20 cellular contexts compared by ENCODE assay signal in the genomic region with DNA sequence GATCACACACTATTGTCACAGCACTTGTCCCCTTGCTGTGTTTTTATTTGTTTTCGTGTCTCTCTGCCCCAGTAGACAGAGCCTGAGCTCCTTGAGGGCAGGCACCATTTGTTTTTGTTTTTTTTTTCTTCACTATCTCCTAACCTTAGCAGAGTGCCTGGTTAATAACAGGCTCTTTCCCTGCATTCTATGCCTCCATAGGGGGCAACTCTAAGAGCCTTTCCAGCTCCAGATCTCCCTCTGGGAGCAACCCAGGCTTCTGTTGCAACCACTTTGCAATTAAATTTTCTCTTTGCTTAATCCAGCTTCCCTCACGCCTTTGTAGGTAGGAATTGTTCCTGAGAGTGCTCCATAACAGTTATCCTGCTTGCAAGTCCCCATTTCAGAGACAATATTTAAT.
"Had no signal": no experiment of that assay in that cellular context is flagged by ENCODE, and none has a peak within 500 bp of the region (broad histone marks: within the 10 kb centered on the region; RNA-seq: fewer than 3 reads in every experiment).

No MANE protein-coding gene starts in this region.

- H3K27ac ChIP-seq: ascending aorta, left ventricle myocardium inferior, right atrium auricular region, skin epidermis had no signal

- H3K4me3 Mint-ChIP-seq: activated naive CD4-positive, alpha-beta T cell treated with anti-CD3 and anti-CD28 coated beads for 36 hours; activated naive CD8-positive, alpha-beta T cell treated with anti-CD3 and anti-CD28 coated beads, Interleukin-2, amount 50 U/mL, for 24 hours; activated T-helper 17 cell treated with anti-CD3 and anti-CD28 coated beads, Interleukin-2, amount 50 U/mL, for 72 hours; memory B cell; naive thymus-derived CD8-positive, alpha-beta T cell; T-cell had no signal

- DNase-seq: activated CD4-positive, alpha-beta T cell treated with anti-CD3 and anti-CD28 coated beads for 1 hour; activated CD4-positive, alpha-beta T cell treated with anti-CD3 and anti-CD28 coated beads, Interleukin-2, amount 50 U/mL, for 4 hours; activated naive CD4-positive, alpha-beta T cell treated with anti-CD3 and anti-CD28 coated beads for 36 hours; activated naive CD8-positive, alpha-beta T cell treated with anti-CD3 and anti-CD28 coated beads, Interleukin-2, amount 50 U/mL, for 24 hours; activated T-cell treated with anti-CD3 and anti-CD28 coated beads for 4 hours; kidney; left ventricle myocardium inferior; naive thymus-derived CD8-positive, alpha-beta T cell; stimulated activated CD4-positive, alpha-beta T cell treated with anti-CD3 and anti-CD28 coated beads, Interleukin-15, amount 100 ng/mL, for 24 hours; stimulated activated CD4-positive, alpha-beta T cell treated with anti-CD3 and anti-CD28 coated beads, Interleukin-4, amount 100 ng/mL, for 1 hour; stimulated activated naive CD4-positive, alpha-beta T cell treated with Interleukin-2 at 50 U/mL for 16 hours; T-cell; T-helper 9 cell; trophoblast cell had no signal

- H3K36me3 Mint-ChIP-seq: memory B cell; naive thymus-derived CD8-positive, alpha-beta T cell; T-cell had no signal

- H3K27ac Mint-ChIP-seq: activated naive CD4-positive, alpha-beta T cell treated with anti-CD3 and anti-CD28 coated beads for 36 hours; activated naive CD8-positive, alpha-beta T cell treated with anti-CD3 and anti-CD28 coated beads, Interleukin-2, amount 50 U/mL, for 24 hours; activated T-helper 17 cell treated with anti-CD3 and anti-CD28 coated beads, Interleukin-2, amount 50 U/mL, for 72 hours; memory B cell; naive thymus-derived CD8-positive, alpha-beta T cell; progenitor cell of endocrine pancreas; T-cell had no signal

- H3K27me3 ChIP-seq: ascending aorta, right atrium auricular region had no signal

- H3K9me3 ChIP-seq: ascending aorta, left ventricle myocardium inferior, right atrium auricular region had no signal

- H3K36me3 ChIP-seq: ascending aorta, left ventricle myocardium inferior, right atrium auricular region had no signal

- H3K27me3 Mint-ChIP-seq: activated naive CD8-positive, alpha-beta T cell treated with anti-CD3 and anti-CD28 coated beads, Interleukin-2, amount 50 U/mL, for 24 hours; activated T-helper 17 cell treated with anti-CD3 and anti-CD28 coated beads, Interleukin-2, amount 50 U/mL, for 72 hours; memory B cell; naive thymus-derived CD8-positive, alpha-beta T cell; progenitor cell of endocrine pancreas; T-cell had no signal

- H3K4me3 ChIP-seq: ascending aorta, left ventricle myocardium inferior, right atrium auricular region, skin epidermis had no signal

- H3K9me3 Mint-ChIP-seq: activated naive CD4-positive, alpha-beta T cell treated with anti-CD3 and anti-CD28 coated beads for 36 hours had no signal

- ATAC-seq: activated naive CD8-positive, alpha-beta T cell treated with anti-CD3 and anti-CD28 coated beads, Interleukin-2, amount 50 U/mL, for 24 hours; activated T-helper 17 cell treated with anti-CD3 and anti-CD28 coated beads, Interleukin-2, amount 50 U/mL, for 72 hours; naive thymus-derived CD8-positive, alpha-beta T cell; T-cell had no signal

- H3K4me1 Mint-ChIP-seq: activated naive CD8-positive, alpha-beta T cell treated with anti-CD3 and anti-CD28 coated beads, Interleukin-2, amount 50 U/mL, for 24 hours; activated T-helper 17 cell treated with anti-CD3 and anti-CD28 coated beads, Interleukin-2, amount 50 U/mL, for 72 hours; memory B cell; T-cell had no signal
